In the genomic region with DNA sequence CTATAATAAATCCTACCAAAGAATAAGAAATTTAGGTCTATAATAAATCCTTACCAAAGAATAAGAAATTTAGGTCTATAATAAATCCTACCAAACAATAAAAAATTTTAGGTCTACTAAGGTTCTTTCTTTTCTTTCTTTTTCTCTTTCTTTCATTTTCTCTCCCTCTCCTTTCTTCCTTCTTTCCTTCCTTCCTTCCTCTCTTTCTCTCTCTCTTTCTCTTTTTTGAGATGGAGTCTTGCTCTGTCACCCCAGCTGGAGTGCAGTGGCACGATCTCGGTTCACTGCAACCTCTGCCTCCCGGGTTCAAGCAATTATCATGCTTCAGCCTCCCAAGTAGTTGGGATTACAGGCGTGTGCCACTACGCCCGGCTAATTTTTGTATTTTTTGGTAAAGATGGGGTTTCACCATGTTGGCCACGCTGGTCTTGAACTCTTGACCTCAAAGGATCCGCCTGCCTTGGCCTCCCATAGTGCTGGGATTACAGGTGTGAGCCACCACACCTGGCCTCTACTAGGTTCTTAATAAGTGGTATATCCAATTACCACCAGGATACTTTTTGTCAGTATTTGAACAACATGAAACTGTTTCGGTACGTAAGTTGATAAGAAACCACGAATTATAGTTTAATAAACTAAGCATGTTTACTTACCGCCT, we compare ENCODE assay signal across 8 cellular contexts. TPM values are rescaled to one million over a fixed set of nuclear protein-coding genes. Genes with fewer than 3 reads are reported as not detected.
DNase-seq lines count a peak whose midpoint lies in the region; ATAC-seq, FAIRE-seq and TF ChIP-seq lines count a peak whose summit lies in the region.
"Not testable (repeated sequence)": the region's sequence is repeated elsewhere in the genome, so short reads cannot be mapped to it uniquely, and the experiment has no call there.

No MANE protein-coding gene starts in this region.

- intact Hi-C loops in natural killer cell (cut with micrococcal nuclease), result loop anchor here (10.0 kb wide), 1 partner anchor 63 kb away; no protein-coding TSS in a partner anchor

- not testable (repeated sequence) for H3K27me3 ChIP-seq in BLaER1 treated with 17β-estradiol and CSF1 and Interleukin-3, amounts not matched to agents 10 nM and 100 nM

- H3K9me3 ChIP-seq in BLaER1 treated with 17β-estradiol and CSF1 and Interleukin-3, amounts not matched to agents 10 nM and 100 nM (replicated peaks in 1 of 11), result peaks cover 8 to 52% (median 37%) of the 10 kb centered on the region in 11 experiments; a peak in 21 of 22 replicates
- not testable (repeated sequence) for H3K9me3 ChIP-seq in T-helper 17 cell (ENCODE audit: control insufficient read depth, low read length, poor library complexity, severe bottlenecking)

- H3K27me3 Mint-ChIP-seq in T-helper 17 cell; activated T-helper 17 cell treated with anti-CD3 and anti-CD28 coated beads, Interleukin-2, amount 50 U/mL, for 72 hours; natural killer cell (ENCODE audit: low read depth in 2 of 2); stimulated activated naive CD8-positive, alpha-beta T cell treated with anti-CD3 and anti-CD28 coated beads, Interleukin-15, Interleukin-2, amounts not matched to agents 100 ng/mL and 50 ng/mL, for 24 hours: not testable (repeated sequence)

- H3K4me1 ChIP-seq in BLaER1 treated with 17β-estradiol and CSF1 and Interleukin-3, amounts not matched to agents 10 nM and 100 nM, result peaks cover 29 to 56% (median 43%) of the 10 kb centered on the region in 10 experiments

- not testable (repeated sequence) for H4K20me1 ChIP-seq in BLaER1 treated with 17β-estradiol and CSF1 and Interleukin-3, amounts not matched to agents 10 nM and 100 nM

- peak overlapping the region; percentile 50 to 92 (median 80); a peak in 21 of 22 replicates for H3K27ac ChIP-seq in BLaER1 treated with 17β-estradiol and CSF1 and Interleukin-3, amounts not matched to agents 10 nM and 100 nM
- H3K27ac ChIP-seq in caudate nucleus (ENCODE audit: low read depth, low read length), result peak overlapping the region; percentile 11

- H3K36me3 Mint-ChIP-seq in T-helper 17 cell (ENCODE audit: low read depth); natural killer cell: not testable (repeated sequence)
- peaks cover 48% of the 10 kb centered on the region for H3K36me3 Mint-ChIP-seq in activated T-helper 17 cell treated with anti-CD3 and anti-CD28 coated beads, Interleukin-2, amount 50 U/mL, for 72 hours (ENCODE audit: low read depth)
- H3K36me3 Mint-ChIP-seq in stimulated activated naive CD8-positive, alpha-beta T cell treated with anti-CD3 and anti-CD28 coated beads, Interleukin-15, Interleukin-2, amounts not matched to agents 100 ng/mL and 50 ng/mL, for 24 hours (ENCODE audit: low read depth), result peaks cover 43% of the 10 kb centered on the region

- peaks cover 5 to 42% (median 26%) of the 10 kb centered on the region in 11 experiments; a peak in 21 of 22 replicates for H3K36me3 ChIP-seq in BLaER1 treated with 17β-estradiol and CSF1 and Interleukin-3, amounts not matched to agents 10 nM and 100 nM

- FAIRE-seq in islet of Langerhans (lab: Jason Lieb, UNC), result peak; percentile 61

- H3K4me2 ChIP-seq in BLaER1 treated with 17β-estradiol and CSF1 and Interleukin-3, amounts not matched to agents 10 nM and 100 nM, result peak overlapping the region; percentile 28 to 89 (median 71)

- H3K27ac Mint-ChIP-seq in T-helper 17 cell (peak overlapping the region; percentile 99), natural killer cell (peak overlapping the region; percentile 87 to 89)
- peak overlapping the region; percentile 95 for H3K27ac Mint-ChIP-seq in activated T-helper 17 cell treated with anti-CD3 and anti-CD28 coated beads, Interleukin-2, amount 50 U/mL, for 72 hours
- H3K27ac Mint-ChIP-seq in stimulated activated naive CD8-positive, alpha-beta T cell treated with anti-CD3 and anti-CD28 coated beads, Interleukin-15, Interleukin-2, amounts not matched to agents 100 ng/mL and 50 ng/mL, for 24 hours, result peak overlapping the region; percentile 91

- not testable (repeated sequence) for DNase-seq in Jurkat, Clone E6-1 (ENCODE audit: low read depth, low spot score); T-helper 17 cell; caudate nucleus (lab: John Stamatoyannopoulos, UW); natural killer cell

- peak overlapping the region in 5 of 10 experiments; percentile 12 to 37 (median 22); a peak in 4 of 20 replicates for H3K4me3 ChIP-seq in BLaER1 treated with 17β-estradiol and CSF1 and Interleukin-3, amounts not matched to agents 10 nM and 100 nM
- H3K4me3 ChIP-seq in Jurkat, Clone E6-1 (ENCODE audit: low read length), result peak overlapping the region; percentile 51

- H3K4me1 Mint-ChIP-seq in T-helper 17 cell (peaks cover 25% of the 10 kb centered on the region), natural killer cell (peaks cover 27 to 36% of the 10 kb centered on the region in 2 donors)
- peaks cover 35% of the 10 kb centered on the region for H3K4me1 Mint-ChIP-seq in activated T-helper 17 cell treated with anti-CD3 and anti-CD28 coated beads, Interleukin-2, amount 50 U/mL, for 72 hours
- H3K4me1 Mint-ChIP-seq in stimulated activated naive CD8-positive, alpha-beta T cell treated with anti-CD3 and anti-CD28 coated beads, Interleukin-15, Interleukin-2, amounts not matched to agents 100 ng/mL and 50 ng/mL, for 24 hours (ENCODE audit: low read depth), result peaks cover 50% of the 10 kb centered on the region

- H3K9ac ChIP-seq in BLaER1 treated with 17β-estradiol and CSF1 and Interleukin-3, amounts not matched to agents 10 nM and 100 nM, result peak overlapping the region in 8 of 11 experiments; percentile 26 to 77 (median 64); a peak in 13 of 22 replicates

- ATAC-seq in T-helper 17 cell; activated T-helper 17 cell treated with anti-CD3 and anti-CD28 coated beads, Interleukin-2, amount 50 U/mL, for 72 hours (replicated peaks); natural killer cell: not testable (repeated sequence)

- H3K9me3 Mint-ChIP-seq in activated T-helper 17 cell treated with anti-CD3 and anti-CD28 coated beads, Interleukin-2, amount 50 U/mL, for 72 hours; natural killer cell; stimulated activated naive CD8-positive, alpha-beta T cell treated with anti-CD3 and anti-CD28 coated beads, Interleukin-15, Interleukin-2, amounts not matched to agents 100 ng/mL and 50 ng/mL, for 24 hours: not testable (repeated sequence)

- TF ChIP-seq CTCF in natural killer cell (IDR thresholded peaks at IDR 0.05), result not testable (repeated sequence)

- H3K4me3 Mint-ChIP-seq in T-helper 17 cell (peak overlapping the region; percentile 90), natural killer cell (peak overlapping the region; percentile 78)
- H3K4me3 Mint-ChIP-seq in activated T-helper 17 cell treated with anti-CD3 and anti-CD28 coated beads, Interleukin-2, amount 50 U/mL, for 72 hours, result peak overlapping the region; percentile 95
- H3K4me3 Mint-ChIP-seq in stimulated activated naive CD8-positive, alpha-beta T cell treated with anti-CD3 and anti-CD28 coated beads, Interleukin-15, Interleukin-2, amounts not matched to agents 100 ng/mL and 50 ng/mL, for 24 hours, result peak overlapping the region; percentile 80

RNA-seq across cellular contexts. Expression of gene METRNL, which starts 31.5 kb away (rescaled TPM):
- polyA plus RNA-seq in Jurkat, Clone E6-1 (2012; ENCODE audit: insufficient read depth, insufficient read length), result 1.3 TPM
- total RNA-seq in T-helper 17 cell, result 10 to 100 TPM; 24.0 to 26.2 TPM
- 10 to 100 TPM; 21.9 to 43.4 TPM for total RNA-seq in activated T-helper 17 cell treated with anti-CD3 and anti-CD28 coated beads, Interleukin-2, amount 50 U/mL, for 72 hours
- 100 to 1,000 TPM; 227 to 390 (median 325) TPM for total RNA-seq in natural killer cell

Comparison
In these comparisons a context has a peak if more than half of its experiments do, and no peak if none do; other contexts are left out.
1. RNA of gene METRNL, which starts 31.5 kb away (total RNA-seq): 227 to 390 TPM in natural killer cell; 21.9 to 43.4 TPM in activated T-helper 17 cell treated with anti-CD3 and anti-CD28 coated beads, Interleukin-2, amount 50 U/mL, for 72 hours and 24.0 to 26.2 TPM in T-helper 17 cell; every median in the first group is over 4 times any median in the second.
2. Peak in every context shown above with its lines, with median percentiles within 50 percentile points of each other: H3K27ac Mint-ChIP-seq and H3K4me3 Mint-ChIP-seq.